Comparison of ENCODE assay signal across 19 cellular contexts in genomic region chr22:36164621-36165020, GRCh38. TPM values are rescaled to one million over a fixed set of nuclear protein-coding genes. Genes with fewer than 3 reads are reported as not detected.
DNase-seq lines count a peak whose midpoint lies in the region; ATAC-seq, FAIRE-seq and TF ChIP-seq lines count a peak whose summit lies in the region.
"Had no signal": no experiment of that assay in that cellular context is flagged by ENCODE, and none has a peak within 500 bp of the region (broad histone marks: within the 10 kb centered on the region; RNA-seq: fewer than 3 reads in every experiment).

No MANE protein-coding gene starts in this region.

- no peak for ATAC-seq in HepG2
- ATAC-seq in stimulated activated effector memory CD8-positive, alpha-beta T cell treated with anti-CD3 and anti-CD28 coated beads, Interleukin-12 subunit alpha, Interleukin-12 subunit beta, amount 100 ng/mL, for 72 hours: no peak
- no peak for ATAC-seq in HG03280 (IDR thresholded peaks at IDR 0.05; ENCODE audit: unreplicated experiment)
- ATAC-seq: activated T-cell treated with anti-CD3 and anti-CD28 coated beads, Interleukin-2, amount 50 U/mL, for 72 hours had no signal

- H3K36me3 Mint-ChIP-seq in IgD-negative memory B cell: no peaks in the 10 kb centered on the region
- H3K36me3 Mint-ChIP-seq in stimulated activated effector memory CD8-positive, alpha-beta T cell treated with anti-CD3 and anti-CD28 coated beads, Interleukin-12 subunit alpha, Interleukin-12 subunit beta, amount 100 ng/mL, for 72 hours: peaks cover 10% of the 10 kb centered on the region

- H3K9me3 Mint-ChIP-seq in IgD-negative memory B cell: peaks cover 0 to 9% (median 0%) of the 10 kb centered on the region in 3 donors
- H3K9me3 Mint-ChIP-seq in stimulated activated effector memory CD8-positive, alpha-beta T cell treated with anti-CD3 and anti-CD28 coated beads, Interleukin-12 subunit alpha, Interleukin-12 subunit beta, amount 100 ng/mL, for 72 hours: no peaks in the 10 kb centered on the region
- H3K9me3 Mint-ChIP-seq: activated T-cell treated with anti-CD3 and anti-CD28 coated beads, Interleukin-2, amount 50 U/mL, for 72 hours had no signal

- no peak overlapping the region for H2AFZ ChIP-seq in HepG2 (ENCODE audit: low read length)
- no peak overlapping the region for H2AFZ ChIP-seq in mammary epithelial cell (ENCODE audit: low read depth, low read length)
- H2AFZ ChIP-seq: parathyroid adenoma had no signal

- H3K4me2 ChIP-seq in HepG2 (ENCODE audit: low read depth, low read length) (peak overlapping the region; percentile 26), mammary epithelial cell (ENCODE audit: insufficient read depth, low read depth, low read length) (no peak overlapping the region)

- H3K4me3 Mint-ChIP-seq in IgD-negative memory B cell: peak overlapping the region in 2 of 4 donors; percentile 6 to 55
- peak overlapping the region; percentile 98 for H3K4me3 Mint-ChIP-seq in stimulated activated effector memory CD8-positive, alpha-beta T cell treated with anti-CD3 and anti-CD28 coated beads, Interleukin-12 subunit alpha, Interleukin-12 subunit beta, amount 100 ng/mL, for 72 hours
- H3K4me3 Mint-ChIP-seq: activated CD4-positive, alpha-beta memory T cell treated with anti-CD3 and anti-CD28 coated beads, Interleukin-2, amount 10 ng/mL, durations not matched to agents 7 days and 5 days had no signal

- peaks cover 2% of the 10 kb centered on the region for H3K27me3 Mint-ChIP-seq in IgD-negative memory B cell
- H3K27me3 Mint-ChIP-seq: activated CD4-positive, alpha-beta memory T cell treated with anti-CD3 and anti-CD28 coated beads, Interleukin-2, amount 10 ng/mL, durations not matched to agents 7 days and 5 days had no signal

- TF ChIP-seq CTCF in HepG2 (CRISPR knock-in tag; IDR thresholded peaks at IDR 0.05) (no peak), mammary epithelial cell (conservative IDR thresholded peaks at IDR 0.05 in 1 of 2, IDR thresholded peaks at IDR 0.05 in 1 of 2; ENCODE audit: extremely low read depth in 1 of 2, insufficient read depth in 1 of 2, low read depth in 1 of 2, low read length in 2 of 2) (no peak)

- H3K27me3 ChIP-seq in HepG2 (ENCODE audit: control insufficient read depth in 1 of 2, insufficient read depth in 2 of 2, low read length in 2 of 2) (peaks cover 0 to 8% of the 10 kb centered on the region in 2 experiments; a peak in 1 of 5 replicates), mammary epithelial cell (ENCODE audit: insufficient read depth, low read length) (no peaks in the 10 kb centered on the region)

- DNase-seq in SIG-M5 (lab: John Stamatoyannopoulos, UW) (peak; percentile 71), HepG2 (ENCODE audit: low spot score) (no peak), mammary epithelial cell (no peak), NCI-H510A treated with DMSO at 0.1 percent for 48 hours (lab: John Stamatoyannopoulos, UW) (no peak)
- no peak for DNase-seq in stimulated activated effector memory CD8-positive, alpha-beta T cell treated with anti-CD3 and anti-CD28 coated beads, Interleukin-12 subunit alpha, Interleukin-12 subunit beta, amount 100 ng/mL, for 72 hours (ENCODE audit: low spot score in 2 of 2)
- DNase-seq: activated CD4-positive, alpha-beta memory T cell treated with anti-CD3 and anti-CD28 coated beads, Interleukin-2, amount 10 ng/mL, durations not matched to agents 7 days and 5 days; activated T-cell treated with anti-CD3 and anti-CD28 coated beads, Interleukin-2, amount 50 U/mL, for 72 hours; caudate nucleus; effector CD8-positive, alpha-beta T cell; KG1; kidney glomerular epithelial cell; NCI-H146; NCI-H226 had no signal

- CTCF ChIA-PET in HepG2 (lab: Yijun Ruan, JAX; ENCODE audit: low intra/inter-chr PET ratio, low total read pairs): no interaction called here
- CTCF ChIA-PET in mammary epithelial cell (lab: Charles Lee; ENCODE audit: low non-redundant PET): no interaction called here

- H3K4me1 Mint-ChIP-seq in IgD-negative memory B cell: peaks cover 38 to 59% (median 57%) of the 10 kb centered on the region in 3 donors
- H3K4me1 Mint-ChIP-seq in stimulated activated effector memory CD8-positive, alpha-beta T cell treated with anti-CD3 and anti-CD28 coated beads, Interleukin-12 subunit alpha, Interleukin-12 subunit beta, amount 100 ng/mL, for 72 hours: peaks cover 75% of the 10 kb centered on the region

- in situ Hi-C loops in HepG2 (cut with HindIII; ENCODE audit: extremely low pct_ligation_motif_present, low pct_unique_long_range_greater_than_20kb): no loop called here
- in situ Hi-C loops in mammary epithelial cell (cut with MboI; ENCODE audit: low sequenced_read_pairs in 2 of 2): loop anchor here in 1 of 2 donors (25.0 kb wide), 1 partner anchor 323 kb away; the partner anchor contains the start of gene TXN2

- no peaks in the 10 kb centered on the region for H3K36me3 ChIP-seq in HepG2 (replicated peaks in 1 of 2; ENCODE audit: control insufficient read depth in 1 of 2, insufficient read depth in 2 of 2, low read length in 2 of 2)
- no peaks in the 10 kb centered on the region for H3K36me3 ChIP-seq in mammary epithelial cell (ENCODE audit: insufficient read depth, low read length)

- peak overlapping the region; percentile 32 to 94 (median 70) for H3K27ac Mint-ChIP-seq in IgD-negative memory B cell
- H3K27ac Mint-ChIP-seq in stimulated activated effector memory CD8-positive, alpha-beta T cell treated with anti-CD3 and anti-CD28 coated beads, Interleukin-12 subunit alpha, Interleukin-12 subunit beta, amount 100 ng/mL, for 72 hours: peak overlapping the region; percentile 100
- H3K27ac Mint-ChIP-seq: activated CD4-positive, alpha-beta memory T cell treated with anti-CD3 and anti-CD28 coated beads, Interleukin-2, amount 10 ng/mL, durations not matched to agents 7 days and 5 days; activated T-cell treated with anti-CD3 and anti-CD28 coated beads, Interleukin-2, amount 50 U/mL, for 72 hours had no signal

- FAIRE-seq in HepG2 (lab: Jason Lieb, UNC): no peak

- no peak for TF ChIP-seq POLR2A in HepG2 (IDR thresholded peaks at IDR 0.05; ENCODE audit: insufficient read depth in 1 of 2, low read depth in 2 of 2, low read length in 2 of 2)

- no peaks in the 10 kb centered on the region for H3K79me2 ChIP-seq in HepG2 (ENCODE audit: insufficient read depth, low read length)
- no peaks in the 10 kb centered on the region for H3K79me2 ChIP-seq in mammary epithelial cell (ENCODE audit: insufficient read depth, low read length)
- H3K79me2 ChIP-seq: parathyroid adenoma had no signal

- H3K4me3 ChIP-seq in HepG2 (replicated peaks in 1 of 3; ENCODE audit: insufficient read depth in 1 of 3, low read depth in 2 of 3, low read length in 3 of 3): no peak overlapping the region
- H3K4me3 ChIP-seq in mammary epithelial cell (replicated peaks in 1 of 3; ENCODE audit: insufficient read depth in 1 of 3, low read depth in 2 of 3, low read length in 3 of 3): no peak overlapping the region

- TF ChIP-seq EP300 in HepG2 (IDR thresholded peaks at IDR 0.05; ENCODE audit: low read depth in 2 of 2, low read length in 2 of 2): no peak
- TF ChIP-seq EP300 in HepG2 (CRISPR knock-in tag; IDR thresholded peaks at IDR 0.05; ENCODE audit: borderline replicate concordance): no peak

- no peak for TF ChIP-seq RAD21 in HepG2 (CRISPR knock-in tag; IDR thresholded peaks at IDR 0.05)

- no TSS peak for BruUV-seq in HepG2 (replicated peaks; lab: Mats Ljungman, UMichigan)
- BruUV-seq in mammary epithelial cell (replicated peaks; lab: Mats Ljungman, UMichigan): no TSS peak

- H3K27ac ChIP-seq in HepG2 (ENCODE audit: extremely low read length, insufficient read depth, low read length) (no peak overlapping the region), mammary epithelial cell (ENCODE audit: insufficient read depth, low read depth, low read length) (no peak overlapping the region)
- H3K27ac ChIP-seq: C4-2B, HL-60, parathyroid adenoma had no signal

- intact Hi-C loops in HepG2 (cut with micrococcal nuclease; ENCODE audit: unreplicated experiment): no loop called here
- intact Hi-C loops in mammary epithelial cell (cut with micrococcal nuclease): no loop called here

- H4K20me1 ChIP-seq in HepG2 (ENCODE audit: insufficient read depth, low read length) (no peaks in the 10 kb centered on the region), mammary epithelial cell (ENCODE audit: insufficient read depth, low read length) (no peaks in the 10 kb centered on the region)

- H3K9ac ChIP-seq in HepG2 (ENCODE audit: insufficient read depth, low read depth, low read length): no peak overlapping the region
- H3K9ac ChIP-seq in mammary epithelial cell (ENCODE audit: insufficient read depth, low read length): no peak overlapping the region
- H3K9ac ChIP-seq: parathyroid adenoma had no signal

- H3K9me3 ChIP-seq in HepG2 (ENCODE audit: low read length): no peaks in the 10 kb centered on the region
- H3K9me3 ChIP-seq in mammary epithelial cell (replicated peaks; ENCODE audit: insufficient read depth, low read length): no peaks in the 10 kb centered on the region

- dilution Hi-C loops in mammary epithelial cell (cut with HindIII; ENCODE audit: low sequenced_read_pairs): no loop called here

- H3K4me1 ChIP-seq in HepG2 (ENCODE audit: insufficient read depth, low read length) (peaks cover 34% of the 10 kb centered on the region), mammary epithelial cell (ENCODE audit: insufficient read depth, low read length) (no peaks in the 10 kb centered on the region)
- H3K4me1 ChIP-seq: parathyroid adenoma had no signal

- POLR2A ChIA-PET in HepG2 (lab: Yijun Ruan, JAX): interaction anchor here (0.9 kb wide), 1 partner anchor 9 kb away, joined by 3 read pairs; no protein-coding TSS in a partner anchor

- WGBS in HepG2 (ENCODE audit: low lambda C conversion rate): 47% methylated on average over 1 of the region's 1 CpG
- 73% methylated on average over 1 of the region's 1 CpG for WGBS in mammary epithelial cell (ENCODE audit: low coverage, missing lambda C conversion rate)

RNA-seq across cellular contexts. Expression of gene APOL3, which starts 4.1 kb away (rescaled TPM):
- polyA plus RNA-seq in IgD-negative memory B cell (52.0 TPM), HepG2 (2011; rRNA removed) (3.8 and 5.8 TPM in 2 replicates), mammary epithelial cell (2.2 TPM)
- total RNA-seq in HepG2 (2016; rRNA removed; fragmentation: Illumina TruSeq; extraction: Trizol) (5.4 and 6.3 TPM in 2 replicates), mammary epithelial cell (1 to 10 TPM in 1 of 2 donors, under 1 TPM in 1; 0.83 to 1.6 TPM)
- 0.71 and 1.1 TPM in 2 replicates for total RNA-seq in HepG2 (2016; cell fraction: cytosol; rRNA removed; fragmentation: Illumina TruSeq; extraction: Trizol; ENCODE audit: low read depth)
- total RNA-seq in HepG2 (2016; cell fraction: insoluble cytoplasmic fraction; rRNA removed; fragmentation: Illumina TruSeq; extraction: Trizol): 5.4 and 5.5 TPM in 2 replicates
- 2.0 and 3.8 TPM in 2 replicates for total RNA-seq in HepG2 (2016; cell fraction: membrane; rRNA removed; fragmentation: Illumina TruSeq; extraction: Trizol)
- 2.5 and 4.5 TPM in 2 replicates for total RNA-seq in HepG2 (2016; cell fraction: nucleus; rRNA removed; fragmentation: Illumina TruSeq; extraction: Trizol)
- polyA plus RNA-seq in HepG2 (2011; cell fraction: cytosol; rRNA removed): 4.1 and 4.6 TPM in 2 replicates
- 4.0 and 5.0 TPM in 2 replicates for polyA plus RNA-seq in HepG2 (2011; cell fraction: nucleus; rRNA removed)
- 4.2 and 4.9 TPM in 2 replicates for polyA plus RNA-seq in HepG2 (2012)
- 0.36 and 0.58 TPM in 2 replicates for polyA plus RNA-seq in HepG2 (2016; cell fraction: cytosol; fragmentation: Illumina TruSeq; extraction: Trizol; ENCODE audit: low read depth)
- polyA plus RNA-seq in HepG2 (2016; cell fraction: insoluble cytoplasmic fraction; fragmentation: Illumina TruSeq; extraction: Trizol; ENCODE audit: low read depth): 3.5 TPM in 2 replicates
- polyA plus RNA-seq in HepG2 (2016; cell fraction: membrane; fragmentation: Illumina TruSeq; extraction: Trizol; ENCODE audit: low read depth): 1.4 and 1.9 TPM in 2 replicates
- polyA plus RNA-seq in HepG2 (2016; cell fraction: nucleus; fragmentation: Illumina TruSeq; extraction: Trizol; ENCODE audit: insufficient read depth, low read depth): 3.5 and 4.8 TPM in 2 replicates
- polyA minus RNA-seq in HepG2 (2011; rRNA and poly(A)+ RNA removed; ENCODE audit: low replicate concordance): 1.1 and 6.2 TPM in 2 replicates
- 2.2 and 2.3 TPM in 2 replicates for polyA minus RNA-seq in HepG2 (2011; cell fraction: cytosol; rRNA and poly(A)+ RNA removed)
- 2.4 and 7.7 TPM in 2 replicates for polyA minus RNA-seq in HepG2 (2011; cell fraction: nucleus; rRNA and poly(A)+ RNA removed)
- polyA minus RNA-seq in mammary epithelial cell: not detected

RNA-seq across cellular contexts. Expression of gene APOL4, which starts 37.0 kb away (rescaled TPM):
- polyA plus RNA-seq in IgD-negative memory B cell (not detected), HepG2 (2011; rRNA removed) (2.8 and 4.9 TPM in 2 replicates), mammary epithelial cell (not detected)
- total RNA-seq in HepG2 (2016; rRNA removed; fragmentation: Illumina TruSeq; extraction: Trizol) (0.45 and 0.77 TPM in 2 replicates), mammary epithelial cell (under 1 TPM in 1 of 2 donors, not detected in 1; 0.26 TPM)
- not detected in 2 replicates for total RNA-seq in HepG2 (2016; cell fraction: cytosol; rRNA removed; fragmentation: Illumina TruSeq; extraction: Trizol; ENCODE audit: low read depth)
- 0.54 and 0.76 TPM in 2 replicates for total RNA-seq in HepG2 (2016; cell fraction: insoluble cytoplasmic fraction; rRNA removed; fragmentation: Illumina TruSeq; extraction: Trizol)
- 0.15 and 0.45 TPM in 2 replicates for total RNA-seq in HepG2 (2016; cell fraction: membrane; rRNA removed; fragmentation: Illumina TruSeq; extraction: Trizol)
- 0.78 and 0.91 TPM in 2 replicates for total RNA-seq in HepG2 (2016; cell fraction: nucleus; rRNA removed; fragmentation: Illumina TruSeq; extraction: Trizol)
- 1.8 and 3.0 TPM in 2 replicates for polyA plus RNA-seq in HepG2 (2011; cell fraction: cytosol; rRNA removed)
- polyA plus RNA-seq in HepG2 (2011; cell fraction: nucleus; rRNA removed): 5.6 and 9.1 TPM in 2 replicates
- polyA plus RNA-seq in HepG2 (2012): 3.2 and 7.5 TPM in 2 replicates
- 0.06 and 0.10 TPM in 2 replicates for polyA plus RNA-seq in HepG2 (2016; cell fraction: cytosol; fragmentation: Illumina TruSeq; extraction: Trizol; ENCODE audit: low read depth)
- 0.57 and 0.62 TPM in 2 replicates for polyA plus RNA-seq in HepG2 (2016; cell fraction: insoluble cytoplasmic fraction; fragmentation: Illumina TruSeq; extraction: Trizol; ENCODE audit: low read depth)
- 0.11 and 0.16 TPM in 2 replicates for polyA plus RNA-seq in HepG2 (2016; cell fraction: membrane; fragmentation: Illumina TruSeq; extraction: Trizol; ENCODE audit: low read depth)
- polyA plus RNA-seq in HepG2 (2016; cell fraction: nucleus; fragmentation: Illumina TruSeq; extraction: Trizol; ENCODE audit: insufficient read depth, low read depth): 0.96 and 1.2 TPM in 2 replicates
- polyA minus RNA-seq in HepG2 (2011; rRNA and poly(A)+ RNA removed; ENCODE audit: low replicate concordance): 1.5 TPM in 1 of 2 replicates, not detected in the other
- polyA minus RNA-seq in HepG2 (2011; cell fraction: cytosol; rRNA and poly(A)+ RNA removed): 0.70 and 1.5 TPM in 2 replicates
- 0.90 and 2.7 TPM in 2 replicates for polyA minus RNA-seq in HepG2 (2011; cell fraction: nucleus; rRNA and poly(A)+ RNA removed)
- not detected for polyA minus RNA-seq in mammary epithelial cell
- total RNA-seq: SK-MEL-5 had no signal
